ENCODE assay signal across 13 cellular contexts in genomic region chr11:117724104-117724503, GRCh38.
A peak's percentile ranks its signal among the peaks of the same experiment; 100 is the strongest.
DNase-seq lines count a peak whose midpoint lies in the region; ATAC-seq and TF ChIP-seq lines count a peak whose summit lies in the region.
"Had no signal": no experiment of that assay in that cellular context is flagged by ENCODE, and none has a peak within 500 bp of the region (broad histone marks: within the 10 kb centered on the region; RNA-seq: fewer than 3 reads in every experiment).

No MANE protein-coding gene starts in this region.

- H3K36me3 ChIP-seq in upper lobe of right lung: no peaks in the 10 kb centered on the region

- H3K27ac ChIP-seq in cingulate gyrus (ENCODE audit: low read depth, low read length): peak overlapping the region; percentile 81
- no peak overlapping the region for H3K27ac ChIP-seq in upper lobe of right lung

- DNase-seq in NCI-H526 treated with DMSO at 0.1 percent for 48 hours (lab: John Stamatoyannopoulos, UW) (peak; percentile 85), nephron progenitor cell (no peak), upper lobe of right lung (peak; percentile 26), Calu3 (no peak), SIG-M5 (lab: John Stamatoyannopoulos, UW) (no peak)
- DNase-seq: CD4-positive, alpha-beta memory T cell; DND-41; NCI-H1417 treated with DMSO at 0.1 percent for 48 hours; NCI-H2081; NCI-H510A had no signal

- H3K4me1 Mint-ChIP-seq in nephron progenitor cell (peaks cover 59% of the 10 kb centered on the region), Calu3 (ENCODE audit: low read depth, unreplicated experiment) (no peaks in the 10 kb centered on the region)
- H3K4me1 Mint-ChIP-seq: B cell; CD4-positive, alpha-beta memory T cell had no signal

- no peak overlapping the region for H3K4me3 ChIP-seq in upper lobe of right lung

- H3K36me3 Mint-ChIP-seq in nephron progenitor cell (ENCODE audit: low read depth): no peaks in the 10 kb centered on the region
- H3K36me3 Mint-ChIP-seq in Calu3 (ENCODE audit: insufficient read depth, unreplicated experiment): no peaks in the 10 kb centered on the region
- H3K36me3 Mint-ChIP-seq: CD4-positive, alpha-beta memory T cell had no signal

- H3K27ac Mint-ChIP-seq in nephron progenitor cell (no peak overlapping the region), Calu3 (ENCODE audit: unreplicated experiment) (no peak overlapping the region)
- H3K27ac Mint-ChIP-seq: B cell; CD4-positive, alpha-beta memory T cell had no signal

- peaks cover 7% of the 10 kb centered on the region for H3K9me3 Mint-ChIP-seq in nephron progenitor cell
- H3K9me3 Mint-ChIP-seq in Calu3 (ENCODE audit: low read depth, unreplicated experiment): no peaks in the 10 kb centered on the region
- H3K9me3 Mint-ChIP-seq: CD4-positive, alpha-beta memory T cell had no signal

- H3K9me3 ChIP-seq in upper lobe of right lung: no peaks in the 10 kb centered on the region

- no peaks in the 10 kb centered on the region for H3K27me3 ChIP-seq in upper lobe of right lung

- H3K4me1 ChIP-seq in upper lobe of right lung: no peaks in the 10 kb centered on the region

- CTCF ChIA-PET in Calu3 (lab: Charles Lee): no interaction called here

- no peak for TF ChIP-seq CTCF in nephron progenitor cell (IDR thresholded peaks at IDR 0.05)
- no peak for TF ChIP-seq CTCF in upper lobe of right lung (IDR thresholded peaks at IDR 0.05)
- no peak for TF ChIP-seq CTCF in Calu3 (IDR thresholded peaks at IDR 0.05; ENCODE audit: unreplicated experiment)

- no TSS peak for BruUV-seq in Calu3 (replicated peaks; lab: Mats Ljungman, UMichigan)

- H3K4me3 Mint-ChIP-seq in nephron progenitor cell: peak overlapping the region; percentile 30
- no peak overlapping the region for H3K4me3 Mint-ChIP-seq in Calu3 (ENCODE audit: low read depth, unreplicated experiment)
- H3K4me3 Mint-ChIP-seq: B cell; CD4-positive, alpha-beta memory T cell had no signal

- no peak for ATAC-seq in upper lobe of right lung
- ATAC-seq in HG03520 (IDR thresholded peaks at IDR 0.05; ENCODE audit: unreplicated experiment): no peak

- intact Hi-C loops in upper lobe of right lung (cut with DNase I) (no loop called here), Calu3 (cut with micrococcal nuclease; ENCODE audit: unreplicated experiment) (no loop called here)

- peaks cover 64% of the 10 kb centered on the region for H3K27me3 Mint-ChIP-seq in nephron progenitor cell (ENCODE audit: low read depth, poor library complexity)
- peaks cover 27% of the 10 kb centered on the region for H3K27me3 Mint-ChIP-seq in Calu3 (ENCODE audit: unreplicated experiment)

Comparison
In these comparisons a context has a peak if more than half of its experiments do, and no peak if none do; other contexts are left out.
1. DNase-seq: peak in NCI-H526 treated with DMSO at 0.1 percent for 48 hours (single experiment) and upper lobe of right lung (single experiment); none in nephron progenitor cell (single experiment), Calu3 (single experiment) and SIG-M5 (single experiment).